In the genomic region with DNA sequence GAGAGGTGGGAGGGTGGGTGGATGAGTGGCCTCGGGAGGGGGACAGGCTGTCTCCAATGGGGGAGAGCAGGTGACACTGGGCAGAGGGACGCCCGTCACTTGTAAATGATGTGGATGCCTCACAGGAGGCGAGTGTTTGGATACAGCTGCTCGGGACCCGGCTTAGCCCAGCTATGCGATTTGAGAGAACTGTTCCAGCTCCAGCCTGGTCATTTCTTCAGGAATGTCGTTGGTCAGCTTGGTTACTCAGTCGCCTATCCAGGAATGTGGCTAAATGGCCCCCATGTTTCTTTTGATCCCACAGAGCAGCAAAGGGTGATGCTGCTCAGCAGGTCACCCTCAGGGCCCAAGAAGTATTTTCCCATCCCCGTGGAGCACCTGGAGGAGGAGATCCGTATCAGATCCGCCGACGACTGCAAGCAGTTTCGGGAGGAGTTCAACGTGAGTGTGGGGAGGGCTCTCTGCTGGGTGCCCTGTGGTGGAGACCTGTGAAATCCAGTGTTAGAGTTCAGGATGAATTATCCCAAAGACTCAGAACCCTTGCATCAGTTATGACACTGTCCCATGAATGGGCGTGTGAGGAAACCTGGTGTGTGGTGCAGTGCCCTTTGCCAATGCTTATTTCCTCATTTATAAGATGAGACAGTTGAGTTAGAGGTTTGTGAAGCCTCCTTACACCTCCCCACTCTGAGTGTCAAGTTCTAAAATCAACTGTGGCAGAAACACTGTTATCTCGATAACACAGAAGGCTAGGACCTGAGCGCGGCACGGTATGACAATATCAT, we compare ENCODE assay signal across 10 cellular contexts.
DNase-seq lines count a peak whose midpoint lies in the region; ATAC-seq, FAIRE-seq and TF ChIP-seq lines count a peak whose summit lies in the region.
"Had no signal": no experiment of that assay in that cellular context is flagged by ENCODE, and none has a peak within 500 bp of the region (broad histone marks: within the 10 kb centered on the region; RNA-seq: fewer than 3 reads in every experiment).

No MANE protein-coding gene starts in this region.

- no peak overlapping the region for H2AFZ ChIP-seq in hepatocyte

- H3K9me3 Mint-ChIP-seq in activated CD8-positive, alpha-beta T cell treated with anti-CD3 and anti-CD28 coated beads, Interleukin-2, amount 10 ng/mL, durations not matched to agents 7 days and 5 days (ENCODE audit: insufficient read depth): no peaks in the 10 kb centered on the region

- no peaks in the 10 kb centered on the region for H3K27me3 Mint-ChIP-seq in activated CD8-positive, alpha-beta T cell treated with anti-CD3 and anti-CD28 coated beads, Interleukin-2, amount 10 ng/mL, durations not matched to agents 7 days and 5 days (ENCODE audit: low read depth)

- no peaks in the 10 kb centered on the region for H4K20me1 ChIP-seq in hepatocyte (ENCODE audit: insufficient read depth, poor library complexity, severe bottlenecking)

- H3K9ac ChIP-seq in kidney (ENCODE audit: low read length in 2 of 2): no peak overlapping the region

- POLR2A ChIA-PET in activated CD8-positive, alpha-beta T cell treated with anti-CD3 and anti-CD28 coated beads, Interleukin-2, amount 10 ng/mL, durations not matched to agents 7 days and 5 days (lab: Charles Lee): interaction anchor here (4.3 kb wide), 1 partner anchor 12 kb away, joined by 145 read pairs; no protein-coding TSS in a partner anchor

- H3K27ac ChIP-seq in kidney (ENCODE audit: low read depth in 2 of 2, low read length in 2 of 2) (peak overlapping the region in 1 of 2 donors; percentile 49), transverse colon (peak overlapping the region; percentile 77 to 84 (median 82)), hepatocyte (no peak overlapping the region)

- H3K9me3 ChIP-seq in kidney (ENCODE audit: control insufficient read depth in 1 of 2, low read length in 2 of 2): no peaks in the 10 kb centered on the region
- no peaks in the 10 kb centered on the region for H3K9me3 ChIP-seq in transverse colon
- no peaks in the 10 kb centered on the region for H3K9me3 ChIP-seq in hepatocyte (ENCODE audit: low read depth)

- 84 to 91% methylated on average over 7 to 21 of the region's 21 CpGs for WGBS in transverse colon (ENCODE audit: low coverage in 1 of 2), 2 donors
- 84% methylated on average over 21 of the region's 21 CpGs for WGBS in hepatocyte (ENCODE audit: low lambda C conversion rate, missing lambda C conversion rate)

- no peaks in the 10 kb centered on the region for H3K79me2 ChIP-seq in hepatocyte

- peak overlapping the region; percentile 93 for H3K27ac Mint-ChIP-seq in activated CD8-positive, alpha-beta T cell treated with anti-CD3 and anti-CD28 coated beads, Interleukin-2, amount 10 ng/mL, durations not matched to agents 7 days and 5 days

- H3K4me3 ChIP-seq in kidney (ENCODE audit: low read length in 2 of 2) (no peak overlapping the region), transverse colon (peak overlapping the region in 1 of 4 donors; percentile 43), hepatocyte (no peak overlapping the region)

- CTCF ChIA-PET in activated CD8-positive, alpha-beta T cell treated with anti-CD3 and anti-CD28 coated beads, Interleukin-2, amount 10 ng/mL, durations not matched to agents 7 days and 5 days (lab: Charles Lee): interaction anchor here (1.2 to 6.2 kb wide), 8 partner anchors 9 to 144 kb away, joined by 3 to 87 read pairs (median 12); no protein-coding TSS in a partner anchor

- TF ChIP-seq CTCF in kidney (IDR thresholded peaks at IDR 0.05; ENCODE audit: borderline replicate concordance, extremely low read depth, insufficient read depth) (no peak), transverse colon (IDR thresholded peaks at IDR 0.05) (no peak), hepatocyte (IDR thresholded peaks at IDR 0.05; ENCODE audit: poor library complexity) (no peak)

- ATAC-seq in Right ventricle myocardium superior (ENCODE audit: poor library complexity) (no peak), GM18861 (IDR thresholded peaks at IDR 0.05; ENCODE audit: unreplicated experiment) (no peak), esophagus mucosa (no peak)
- no peak for ATAC-seq in activated CD8-positive, alpha-beta T cell treated with anti-CD3 and anti-CD28 coated beads, Interleukin-2, amount 10 ng/mL, durations not matched to agents 7 days and 5 days

- H3K4me2 ChIP-seq in hepatocyte: no peak overlapping the region

- no peak for TF ChIP-seq POLR2A in transverse colon (IDR thresholded peaks at IDR 0.05)

- peaks cover 46% of the 10 kb centered on the region for H3K36me3 Mint-ChIP-seq in activated CD8-positive, alpha-beta T cell treated with anti-CD3 and anti-CD28 coated beads, Interleukin-2, amount 10 ng/mL, durations not matched to agents 7 days and 5 days (ENCODE audit: low read depth)

- H3K4me3 Mint-ChIP-seq in activated CD8-positive, alpha-beta T cell treated with anti-CD3 and anti-CD28 coated beads, Interleukin-2, amount 10 ng/mL, durations not matched to agents 7 days and 5 days: peak overlapping the region; percentile 84

- in situ Hi-C loops in transverse colon (cut with MboI; ENCODE audit: low pct_ligation_motif_present in 1 of 4, low pct_unique_long_range_greater_than_20kb in 1 of 4, low sequenced_read_pairs in 3 of 4): no loop called here

- H3K9me2 ChIP-seq in hepatocyte (replicated peaks; ENCODE audit: insufficient read depth): no peaks in the 10 kb centered on the region

- DNase-seq in cardiac septum (ENCODE audit: low spot score) (peak; percentile 68), Right ventricle myocardium superior (no peak), kidney (peak; percentile 50), transverse colon (no peak), hepatocyte (ENCODE audit: low spot score) (no peak)
- DNase-seq in activated CD8-positive, alpha-beta T cell treated with anti-CD3 and anti-CD28 coated beads, Interleukin-2, amount 10 ng/mL, durations not matched to agents 7 days and 5 days: no peak
- DNase-seq: NCI-H1694 treated with DMSO at 0.1 percent for 48 hours, substantia nigra had no signal

- H3K27me3 ChIP-seq in transverse colon: no peaks in the 10 kb centered on the region
- no peaks in the 10 kb centered on the region for H3K27me3 ChIP-seq in hepatocyte

- H3K4me1 ChIP-seq in kidney (ENCODE audit: control insufficient read depth in 1 of 2, insufficient read depth in 1 of 2, low read depth in 1 of 2, low read length in 2 of 2) (peaks cover 5 to 7% of the 10 kb centered on the region in 2 donors), transverse colon (peaks cover 3 to 30% (median 12%) of the 10 kb centered on the region in 4 donors), hepatocyte (ENCODE audit: insufficient read depth) (peaks cover 8% of the 10 kb centered on the region)

- H3K36me3 ChIP-seq in kidney (ENCODE audit: control insufficient read depth in 1 of 2, insufficient read depth in 2 of 2, low read length in 2 of 2): no peaks in the 10 kb centered on the region
- no peaks in the 10 kb centered on the region for H3K36me3 ChIP-seq in transverse colon
- H3K36me3 ChIP-seq in hepatocyte (replicated peaks; ENCODE audit: insufficient read depth, low read depth): no peaks in the 10 kb centered on the region

- no peak for FAIRE-seq in kidney (lab: Jason Lieb, UNC)

- peaks cover 53% of the 10 kb centered on the region for H3K4me1 Mint-ChIP-seq in activated CD8-positive, alpha-beta T cell treated with anti-CD3 and anti-CD28 coated beads, Interleukin-2, amount 10 ng/mL, durations not matched to agents 7 days and 5 days (ENCODE audit: low read depth)

- intact Hi-C loops in cardiac septum (cut with DNase I): loop anchor here (5.0 kb wide), 1 partner anchor 127 kb away; no protein-coding TSS in a partner anchor
- intact Hi-C loops in Right ventricle myocardium superior (cut with DNase I): no loop called here
- intact Hi-C loops in kidney (cut with DNase I): no loop called here
- intact Hi-C loops in transverse colon (cut with DNase I; ENCODE audit: low total_unique reads): no loop called here

- no peak for TF ChIP-seq EP300 in transverse colon (IDR thresholded peaks at IDR 0.05; ENCODE audit: low read depth)

Comparison
In these comparisons a context has a peak if more than half of its experiments do, and no peak if none do; other contexts are left out.
1. DNase-seq: peak in cardiac septum (single experiment) and kidney (single experiment); none in Right ventricle myocardium superior (single experiment), activated CD8-positive, alpha-beta T cell treated with anti-CD3 and anti-CD28 coated beads, Interleukin-2, amount 10 ng/mL, durations not matched to agents 7 days and 5 days (single experiment), transverse colon (single experiment) and hepatocyte (single experiment).